14 cellular contexts compared by ENCODE assay signal in the genomic region with DNA sequence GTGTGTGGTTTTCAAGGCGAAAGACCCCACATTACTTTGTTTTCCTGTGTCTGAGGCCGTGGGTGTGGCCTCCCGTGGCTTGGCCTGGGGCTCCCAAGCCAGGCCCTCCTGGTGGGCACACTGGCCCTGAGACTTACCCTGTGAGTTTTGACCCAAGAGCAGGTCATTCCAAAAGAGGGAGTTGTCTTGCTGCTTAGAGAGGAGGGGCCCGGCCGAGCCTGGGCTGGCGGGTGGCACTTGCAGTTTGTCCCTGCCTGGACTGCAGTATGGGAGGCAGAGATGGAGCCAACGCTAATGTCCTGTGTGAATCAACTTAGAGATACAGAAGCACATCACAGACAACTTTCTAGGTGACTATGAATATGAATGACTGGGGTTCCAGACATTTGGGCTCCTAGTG. TPM values are rescaled to one million over a fixed set of nuclear protein-coding genes. Genes with fewer than 3 reads are reported as not detected.
"Had no signal": no experiment of that assay in that cellular context is flagged by ENCODE, and none has a peak within 500 bp of the region (broad histone marks: within the 10 kb centered on the region; RNA-seq: fewer than 3 reads in every experiment).

No MANE protein-coding gene starts in this region.

- H3K36me3 Mint-ChIP-seq: natural killer cell treated with Interleukin-12 subunit alpha and Interleukin-12 subunit beta and Interleukin-15 and Interleukin-18, amount 100 ng/mL, for 72 hours; stimulated activated naive B cell treated with anti-CD40 and anti-IgM and Interleukin-4, amounts not matched to agents 10 μg/mL and 1 μg/mL and 100 μg/mL, for 72 hours; type B pancreatic cell had no signal

- H3K9me3 Mint-ChIP-seq: activated naive CD4-positive, alpha-beta T cell treated with anti-CD3 and anti-CD28 coated beads for 36 hours; activated T-helper 2 cell treated with anti-CD3 and anti-CD28 coated beads, Interferon-gamma antibody, Interleukin-2, Interleukin-4, amounts not matched to agents 10 μg/mL and 5 μg/mL and 100 μg/mL, durations not matched to agents 14 hours and 24 hours and 36 hours; natural killer cell treated with Interleukin-12 subunit alpha and Interleukin-12 subunit beta and Interleukin-15 and Interleukin-18, amount 100 ng/mL, for 72 hours; stimulated activated naive B cell treated with anti-CD40 and anti-IgM and Interleukin-4, amounts not matched to agents 10 μg/mL and 1 μg/mL and 100 μg/mL, for 72 hours; type B pancreatic cell had no signal

- H3K4me3 Mint-ChIP-seq: activated naive CD4-positive, alpha-beta T cell treated with anti-CD3 and anti-CD28 coated beads for 36 hours; natural killer cell treated with Interleukin-12 subunit alpha and Interleukin-12 subunit beta and Interleukin-15 and Interleukin-18, amount 100 ng/mL, for 72 hours; stimulated activated naive B cell treated with anti-CD40 and anti-IgM and Interleukin-4, amounts not matched to agents 10 μg/mL and 1 μg/mL and 100 μg/mL, for 72 hours; type B pancreatic cell had no signal

- DNase-seq: activated CD4-positive, alpha-beta T cell treated with anti-CD3 and anti-CD28 coated beads for 1 hour; activated CD4-positive, alpha-beta T cell treated with anti-CD3 and anti-CD28 coated beads, Interleukin-2, amount 50 U/mL, for 48 hours; activated naive CD4-positive, alpha-beta T cell treated with anti-CD3 and anti-CD28 coated beads for 36 hours; mesenchymal stem cell; occipital lobe; stimulated activated CD4-positive, alpha-beta T cell treated with anti-CD3 and anti-CD28 coated beads, Interleukin-2, amount 100 ng/mL, for 48 hours; stimulated activated naive B cell treated with anti-CD40 and anti-IgM and Interleukin-4, amounts not matched to agents 10 μg/mL and 1 μg/mL and 100 μg/mL, for 72 hours; T-helper 1 cell had no signal

- H3K27ac Mint-ChIP-seq: activated naive CD4-positive, alpha-beta T cell treated with anti-CD3 and anti-CD28 coated beads for 36 hours; activated T-helper 2 cell treated with anti-CD3 and anti-CD28 coated beads, Interferon-gamma antibody, Interleukin-2, Interleukin-4, amounts not matched to agents 10 μg/mL and 5 μg/mL and 100 μg/mL, durations not matched to agents 14 hours and 24 hours and 36 hours; natural killer cell treated with Interleukin-12 subunit alpha and Interleukin-12 subunit beta and Interleukin-15 and Interleukin-18, amount 100 ng/mL, for 72 hours; stimulated activated naive B cell treated with anti-CD40 and anti-IgM and Interleukin-4, amounts not matched to agents 10 μg/mL and 1 μg/mL and 100 μg/mL, for 72 hours; type B pancreatic cell had no signal

- ATAC-seq: left lobe of liver; natural killer cell treated with Interleukin-12 subunit alpha and Interleukin-12 subunit beta and Interleukin-15 and Interleukin-18, amount 100 ng/mL, for 72 hours; stimulated activated naive B cell treated with anti-CD40 and anti-IgM and Interleukin-4, amounts not matched to agents 10 μg/mL and 1 μg/mL and 100 μg/mL, for 72 hours had no signal

- H3K4me3 ChIP-seq: gastroesophageal sphincter, SK-N-MC had no signal

- H3K9me3 ChIP-seq: gastroesophageal sphincter had no signal

- H3K27ac ChIP-seq: SK-N-MC had no signal

- H3K36me3 ChIP-seq: gastroesophageal sphincter had no signal

RNA-seq across cellular contexts. Expression of a gene that starts 24.5 kb away (rescaled TPM):
- total RNA-seq: left lobe of liver had no signal
